ENCODE assay signal across 23 cellular contexts in genomic region chr5:7795311-7795710, GRCh38. TPM values are rescaled to one million over a fixed set of nuclear protein-coding genes. Genes with fewer than 3 reads are reported as not detected.
DNase-seq lines count a peak whose midpoint lies in the region; TF ChIP-seq lines count a peak whose summit lies in the region.
"Had no signal": no experiment of that assay in that cellular context is flagged by ENCODE, and none has a peak within 500 bp of the region (broad histone marks: within the 10 kb centered on the region; RNA-seq: fewer than 3 reads in every experiment).

No MANE protein-coding gene starts in this region.

- no peaks in the 10 kb centered on the region for H3K9me3 ChIP-seq in BLaER1 treated with 17β-estradiol and CSF1 and Interleukin-3, amounts not matched to agents 10 nM and 100 nM (replicated peaks in 1 of 11)
- H3K9me3 ChIP-seq in MG63 = no peaks in the 10 kb centered on the region
- H3K9me3 ChIP-seq: BE2C had no signal

- H3K4me1 Mint-ChIP-seq in brain = peaks cover 31% of the 10 kb centered on the region
- H3K4me1 Mint-ChIP-seq: CD4-positive, alpha-beta memory T cell had no signal

- H3K4me1 ChIP-seq in BLaER1 treated with 17β-estradiol and CSF1 and Interleukin-3, amounts not matched to agents 10 nM and 100 nM = peaks cover 0 to 18% (median 14%) of the 10 kb centered on the region in 10 experiments; a peak in 13 of 20 replicates
- H3K4me1 ChIP-seq: BE2C had no signal

- peaks cover 0 to 6% (median 2%) of the 10 kb centered on the region in 5 experiments for H3K9me3 Mint-ChIP-seq in brain

- no peak overlapping the region for H3K4me3 ChIP-seq in BLaER1 treated with 17β-estradiol and CSF1 and Interleukin-3, amounts not matched to agents 10 nM and 100 nM
- H3K4me3 ChIP-seq in MG63 = no peak overlapping the region
- H3K4me3 ChIP-seq: PC-9 had no signal

- no peak for TF ChIP-seq CTCF in brain (conservative IDR thresholded peaks at IDR 0.05)

- no peaks in the 10 kb centered on the region for H3K36me3 ChIP-seq in BLaER1 treated with 17β-estradiol and CSF1 and Interleukin-3, amounts not matched to agents 10 nM and 100 nM
- H3K36me3 ChIP-seq in MG63 = no peaks in the 10 kb centered on the region
- H3K36me3 ChIP-seq: BE2C had no signal

- H4K20me1 ChIP-seq in BLaER1 treated with 17β-estradiol and CSF1 and Interleukin-3, amounts not matched to agents 10 nM and 100 nM = no peaks in the 10 kb centered on the region

- H3K27ac Mint-ChIP-seq in brain = peak overlapping the region; percentile 84 to 95 (median 92)
- H3K27ac Mint-ChIP-seq: CD4-positive, alpha-beta memory T cell had no signal

- no peak overlapping the region for H3K9ac ChIP-seq in BLaER1 treated with 17β-estradiol and CSF1 and Interleukin-3, amounts not matched to agents 10 nM and 100 nM

- H3K27me3 ChIP-seq in BLaER1 treated with 17β-estradiol and CSF1 and Interleukin-3, amounts not matched to agents 10 nM and 100 nM = no peaks in the 10 kb centered on the region
- H3K27me3 ChIP-seq in MG63 = no peaks in the 10 kb centered on the region
- H3K27me3 ChIP-seq: BE2C had no signal

- no peak overlapping the region for H3K27ac ChIP-seq in BLaER1 treated with 17β-estradiol and CSF1 and Interleukin-3, amounts not matched to agents 10 nM and 100 nM
- H3K27ac ChIP-seq: PC-9 had no signal

- peak overlapping the region in 8 of 11 experiments; percentile 43 to 80 (median 64); a peak in 13 of 22 replicates for H3K4me2 ChIP-seq in BLaER1 treated with 17β-estradiol and CSF1 and Interleukin-3, amounts not matched to agents 10 nM and 100 nM
- H3K4me2 ChIP-seq: PC-9 had no signal

- no peaks in the 10 kb centered on the region for H3K36me3 Mint-ChIP-seq in brain
- H3K36me3 Mint-ChIP-seq: CD4-positive, alpha-beta memory T cell had no signal

- no peaks in the 10 kb centered on the region for H3K27me3 Mint-ChIP-seq in brain

- H3K4me3 Mint-ChIP-seq in brain = peak overlapping the region in 3 of 5 experiments; percentile 2 to 39 (median 26)
- H3K4me3 Mint-ChIP-seq: CD4-positive, alpha-beta memory T cell had no signal

- DNase-seq in hippocampal formation (lab: John Stamatoyannopoulos, UW) (peak; percentile 32 to 45), nucleus accumbens (lab: John Stamatoyannopoulos, UW) (peak in 42 of 56 donors; percentile 7 to 78 (median 34)), MG63 (no peak), NOMO-1 treated with DMSO at 0.1 percent for 48 hours (lab: John Stamatoyannopoulos, UW; ENCODE audit: unreplicated experiment) (no peak), mucosa of gallbladder (ENCODE audit: low spot score) (no peak), NCI-H82 treated with DMSO at 0.1 percent for 48 hours (lab: John Stamatoyannopoulos, UW; ENCODE audit: unreplicated experiment) (no peak)
- DNase-seq: BE2C; CD4-positive, alpha-beta memory T cell; DMS79; KG1; MV-4-11; NCI-H1417; NCI-H187; NCI-H2107; NCI-H226; NCI-H524; NCI-H82; PC-9 had no signal

RNA-seq across cellular contexts. Expression of gene CFAP90, which starts 55.6 kb away (rescaled TPM):
- 8.7 TPM for polyA plus RNA-seq in brain (ENCODE audit: insufficient read depth, low read depth, low replicate concordance)
- total RNA-seq in MG63 (2014; rRNA removed; shearing (Covaris generic); ENCODE audit: low replicate concordance) = not detected in 2 replicates
- not detected for total RNA-seq in mucosa of gallbladder
- total RNA-seq: A172; CD4-positive, alpha-beta memory T cell; H4; HT-29; PC-9 had no signal
- polyA plus RNA-seq: CD4-positive, alpha-beta memory T cell had no signal

Comparison
In these comparisons a context has a peak if more than half of its experiments do, and no peak if none do; other contexts are left out.
1. DNase-seq: peak in hippocampal formation (2 of 2) and nucleus accumbens (42 of 56); none in MG63 (single experiment), NOMO-1 treated with DMSO at 0.1 percent for 48 hours (single experiment), mucosa of gallbladder (single experiment) and NCI-H82 treated with DMSO at 0.1 percent for 48 hours (single experiment).